In the genomic region with DNA sequence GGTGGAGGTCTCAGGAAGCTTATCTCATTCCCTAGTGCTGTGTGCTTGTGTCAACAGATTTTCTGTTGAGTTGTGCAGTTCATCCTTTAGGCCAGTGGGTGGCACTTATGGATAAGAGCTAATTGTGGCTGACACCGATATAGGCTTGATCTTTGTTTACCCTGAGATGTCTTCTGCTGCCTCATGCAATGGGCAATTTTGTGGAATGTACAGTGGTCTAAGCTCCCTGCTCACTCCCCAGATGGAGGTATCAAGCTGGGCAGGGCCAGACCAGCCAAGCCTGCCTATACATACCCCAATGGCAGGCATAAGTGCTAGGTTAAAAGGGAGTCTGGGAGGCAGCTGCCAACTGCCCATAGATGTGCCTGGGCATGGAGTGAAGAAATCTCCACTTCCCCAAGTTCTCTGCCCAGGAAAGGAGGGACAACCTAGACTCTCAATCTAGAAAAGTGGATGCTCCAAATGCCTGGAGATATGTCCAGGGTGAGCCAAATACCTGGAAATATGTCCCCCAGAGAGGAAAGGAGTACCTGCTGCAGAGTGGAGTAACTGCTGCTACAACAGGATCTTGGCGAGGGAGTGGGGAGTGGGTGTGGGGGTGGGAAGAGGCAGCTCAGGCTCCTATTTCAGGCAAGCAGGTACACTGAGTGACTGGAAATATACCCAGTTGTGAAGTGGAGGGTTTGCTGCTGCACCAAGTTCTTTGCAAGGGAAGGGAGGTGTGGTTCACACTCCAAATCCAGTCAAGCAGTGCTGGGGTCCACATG, we compare ENCODE assay signal across 8 cellular contexts. TPM values are rescaled to one million over a fixed set of nuclear protein-coding genes. Genes with fewer than 3 reads are reported as not detected.
DNase-seq lines count a peak whose midpoint lies in the region; ATAC-seq, FAIRE-seq and TF ChIP-seq lines count a peak whose summit lies in the region.

No MANE protein-coding gene starts in this region.

- TF ChIP-seq EP300 in esophagus muscularis mucosa (IDR thresholded peaks at IDR 0.05): no peak

- H3K36me3 Mint-ChIP-seq in activated T-helper 17 cell treated with anti-CD3 and anti-CD28 coated beads, Interleukin-2, amount 50 U/mL, for 72 hours (ENCODE audit: low read depth): no peaks in the 10 kb centered on the region

- TF ChIP-seq CTCF in D721Med (IDR thresholded peaks at IDR 0.05; ENCODE audit: insufficient read depth, missing control alignments): peak; percentile 49
- TF ChIP-seq CTCF in esophagus muscularis mucosa (IDR thresholded peaks at IDR 0.05): peak in 1 of 3 experiments; percentile 24

- TF ChIP-seq POLR2A in esophagus muscularis mucosa (IDR thresholded peaks at IDR 0.05; ENCODE audit: low read depth): no peak

- DNase-seq in D721Med (ENCODE audit: insufficient read length, low spot score) (no peak), NCI-H774 (lab: John Stamatoyannopoulos, UW) (peak; percentile 31), iPS DF 4.7 (ENCODE audit: extremely low read depth, low spot score) (peak; percentile 78), esophagus muscularis mucosa (ENCODE audit: extremely low spot score) (no peak)
- DNase-seq in stimulated activated CD4-positive, alpha-beta T cell treated with anti-CD3 and anti-CD28 coated beads, TNF-alpha, amount 100 ng/mL, for 4 hours (ENCODE audit: low read depth in 3 of 3): peak in 2 of 3 experiments; percentile 5 to 15

- no peak overlapping the region for H3K4me3 ChIP-seq in esophagus muscularis mucosa

- H3K9me3 Mint-ChIP-seq in activated T-helper 17 cell treated with anti-CD3 and anti-CD28 coated beads, Interleukin-2, amount 50 U/mL, for 72 hours: peaks cover 4% of the 10 kb centered on the region

- no peaks in the 10 kb centered on the region for H3K36me3 ChIP-seq in esophagus muscularis mucosa

- intact Hi-C loops in esophagus muscularis mucosa (cut with DNase I): no loop called here

- no peak for FAIRE-seq in D721Med (lab: Jason Lieb, UNC)

- no peak overlapping the region for H3K4me3 Mint-ChIP-seq in activated T-helper 17 cell treated with anti-CD3 and anti-CD28 coated beads, Interleukin-2, amount 50 U/mL, for 72 hours

- ATAC-seq in GM19043 (IDR thresholded peaks at IDR 0.05; ENCODE audit: low read depth, unreplicated experiment) (peak; percentile 95), HG03108 (IDR thresholded peaks at IDR 0.05; ENCODE audit: unreplicated experiment) (peak; percentile 93)
- peak; percentile 85 for ATAC-seq in activated T-helper 17 cell treated with anti-CD3 and anti-CD28 coated beads, Interleukin-2, amount 50 U/mL, for 72 hours (replicated peaks)

- WGBS in esophagus muscularis mucosa: 71% methylated on average over 2 of the region's 2 CpGs

- no peaks in the 10 kb centered on the region for H3K4me1 ChIP-seq in esophagus muscularis mucosa

- H3K4me1 Mint-ChIP-seq in activated T-helper 17 cell treated with anti-CD3 and anti-CD28 coated beads, Interleukin-2, amount 50 U/mL, for 72 hours: peaks cover 4% of the 10 kb centered on the region

- no peak overlapping the region for H3K27ac ChIP-seq in esophagus muscularis mucosa (replicated peaks in 1 of 4)

- H3K27me3 Mint-ChIP-seq in activated T-helper 17 cell treated with anti-CD3 and anti-CD28 coated beads, Interleukin-2, amount 50 U/mL, for 72 hours: no peaks in the 10 kb centered on the region

- peaks cover 0 to 6% (median 2%) of the 10 kb centered on the region in 4 donors for H3K9me3 ChIP-seq in esophagus muscularis mucosa

- no peaks in the 10 kb centered on the region for H3K27me3 ChIP-seq in esophagus muscularis mucosa

- peak overlapping the region; percentile 80 for H3K27ac Mint-ChIP-seq in activated T-helper 17 cell treated with anti-CD3 and anti-CD28 coated beads, Interleukin-2, amount 50 U/mL, for 72 hours

RNA-seq across cellular contexts. Expression of a gene that starts 53.2 kb away (rescaled TPM):
- total RNA-seq in activated T-helper 17 cell treated with anti-CD3 and anti-CD28 coated beads, Interleukin-2, amount 50 U/mL, for 72 hours: not detected
- 1 to 10 TPM in 1 of 4 donors, not detected in 3; 1.3 TPM for total RNA-seq in esophagus muscularis mucosa

Comparison
In these comparisons a context has a peak if more than half of its experiments do, and no peak if none do; other contexts are left out.
1. DNase-seq: peak in NCI-H774 (single experiment), iPS DF 4.7 (single experiment) and stimulated activated CD4-positive, alpha-beta T cell treated with anti-CD3 and anti-CD28 coated beads, TNF-alpha, amount 100 ng/mL, for 4 hours (2 of 3); none in D721Med (single experiment) and esophagus muscularis mucosa (single experiment).
2. Peak in every context shown above with its lines, with median percentiles within 50 percentile points of each other: ATAC-seq.